8 cellular contexts compared by ENCODE assay signal in the genomic region with DNA sequence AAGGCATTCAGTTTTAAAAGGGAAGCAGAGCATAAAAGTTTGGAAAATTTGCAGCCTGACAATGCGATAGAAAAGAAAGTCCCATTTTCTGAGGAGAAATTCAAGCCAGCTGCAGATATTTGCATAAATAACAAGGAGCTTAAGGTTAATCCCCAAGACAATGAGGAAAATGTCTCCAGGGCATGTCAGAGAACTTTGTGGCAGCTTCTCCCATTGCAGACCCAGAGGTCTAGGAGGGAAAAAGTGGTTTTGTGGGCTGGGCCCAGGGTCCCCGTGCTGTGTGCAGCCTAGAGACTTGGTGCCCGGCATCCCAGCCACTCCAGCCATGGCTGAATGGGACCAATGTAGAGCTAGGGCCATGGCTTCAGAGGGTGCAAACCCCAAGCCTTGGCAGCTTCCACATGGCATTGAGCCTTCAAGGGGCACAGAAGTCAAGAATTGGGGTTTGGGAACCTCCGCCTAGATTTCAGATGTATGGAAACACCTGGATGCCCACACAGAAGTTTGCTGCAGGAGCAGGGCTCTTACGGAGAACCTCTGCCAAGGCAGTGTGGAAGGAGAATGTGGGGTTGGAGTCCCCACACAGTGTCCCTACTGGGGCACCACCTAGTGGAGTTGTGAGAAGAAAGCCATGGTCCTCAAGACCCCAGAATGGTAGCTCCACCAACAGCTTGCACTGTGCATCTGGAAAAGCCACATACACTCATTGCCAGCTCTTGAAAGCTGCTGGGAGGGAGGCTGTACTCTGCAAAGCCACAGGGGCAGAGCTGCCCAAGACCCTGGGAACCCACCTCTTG.
A peak's percentile ranks its signal among the peaks of the same experiment; 100 is the strongest.
DNase-seq lines count a peak whose midpoint lies in the region; ATAC-seq and TF ChIP-seq lines count a peak whose summit lies in the region.
"Not testable (repeated sequence)": the region's sequence is repeated elsewhere in the genome, so short reads cannot be mapped to it uniquely, and the experiment has no call there.

No MANE protein-coding gene starts in this region.

- 0 out of 2 replicates have a peak overlapping the region, but pooled peaks have one; percentile 13 for H3K4me2 ChIP-seq in BLaER1
- not testable (repeated sequence) for H3K4me2 ChIP-seq in OCI-LY1 (ENCODE audit: low read length)

- not testable (repeated sequence) for H3K9me2 ChIP-seq in OCI-LY1 (ENCODE audit: low read depth, low read length)

- H4K20me1 ChIP-seq in BLaER1; OCI-LY1 (ENCODE audit: insufficient read depth, low read length): not testable (repeated sequence)

- not testable (repeated sequence) for H3K9me3 Mint-ChIP-seq in activated B cell treated with CpG ODN at 0.5 μM for 24 hours

- not testable (repeated sequence) for H3K27me3 Mint-ChIP-seq in activated B cell treated with CpG ODN at 0.5 μM for 24 hours

- intact Hi-C loops in activated B cell treated with CpG ODN at 0.5 μM for 24 hours (cut with micrococcal nuclease); sigmoid colon (cut with DNase I): not testable (repeated sequence)

- H3K36me3 Mint-ChIP-seq in activated B cell treated with CpG ODN at 0.5 μM for 24 hours (ENCODE audit: low read depth) = not testable (repeated sequence)

- H3K4me3 Mint-ChIP-seq in activated B cell treated with CpG ODN at 0.5 μM for 24 hours = not testable (repeated sequence)

- not testable (repeated sequence) for H3K27ac ChIP-seq in BLaER1; OCI-LY1 (ENCODE audit: low read depth, low read length, poor library complexity, severe bottlenecking); sigmoid colon

- H3K4me1 ChIP-seq in BLaER1 (peaks cover 53% of the 10 kb centered on the region), sigmoid colon (peaks cover 0 to 23% (median 18%) of the 10 kb centered on the region in 4 donors)
- H3K4me1 ChIP-seq in OCI-LY1 (ENCODE audit: insufficient read depth, low read length, severe bottlenecking) = not testable (repeated sequence)

- H3K9me3 ChIP-seq in BLaER1 = peaks cover 29% of the 10 kb centered on the region
- H3K9me3 ChIP-seq in OCI-LY1 (ENCODE audit: low read length); sigmoid colon: not testable (repeated sequence)

- H3K4me1 Mint-ChIP-seq in activated B cell treated with CpG ODN at 0.5 μM for 24 hours = not testable (repeated sequence)

- not testable (repeated sequence) for TF ChIP-seq EP300 in sigmoid colon (IDR thresholded peaks at IDR 0.05)

- 93 to 95% methylated on average over 5 of the region's 5 CpGs for WGBS in sigmoid colon, 2 donors

- DNase-seq in KBM-7 (peak; percentile 52), sigmoid colon (peak; percentile 34)
- DNase-seq in activated B cell treated with CpG ODN at 0.5 μM for 24 hours; cardiac fibroblast (ENCODE audit: low read depth in 2 of 2); fibroblast of pulmonary artery (ENCODE audit: low read depth): not testable (repeated sequence)

- not testable (repeated sequence) for H3K36me3 ChIP-seq in BLaER1; OCI-LY1 (ENCODE audit: insufficient read depth, low read length); sigmoid colon

- not testable (repeated sequence) for H3K27me3 ChIP-seq in BLaER1; OCI-LY1 (ENCODE audit: insufficient read depth, low read length); sigmoid colon

- in situ Hi-C loops in KBM-7 (cut with MboI; ENCODE audit: low pct_unique_long_range_greater_than_20kb, low sequenced_read_pairs) = not testable (repeated sequence)

- not testable (repeated sequence) for H3K79me2 ChIP-seq in OCI-LY1 (ENCODE audit: insufficient read depth, low read length)

- H3K27ac Mint-ChIP-seq in activated B cell treated with CpG ODN at 0.5 μM for 24 hours = peak overlapping the region; percentile 35

- POLR2A ChIA-PET in activated B cell treated with CpG ODN at 0.5 μM for 24 hours (lab: Charles Lee) = not testable (repeated sequence)

- CTCF ChIA-PET in activated B cell treated with CpG ODN at 0.5 μM for 24 hours (lab: Charles Lee) = not testable (repeated sequence)

- H2AFZ ChIP-seq in OCI-LY1 (ENCODE audit: low read length) = not testable (repeated sequence)

- TF ChIP-seq POLR2A in sigmoid colon (IDR thresholded peaks at IDR 0.05) = not testable (repeated sequence)

- not testable (repeated sequence) for H3K9ac ChIP-seq in BLaER1; OCI-LY1 (ENCODE audit: low read length)

- H3K4me3 ChIP-seq in BLaER1; OCI-LY1 (ENCODE audit: low read depth, low read length, poor library complexity, severe bottlenecking); cardiac fibroblast (replicated peaks in 1 of 2; ENCODE audit: low read depth in 2 of 2, low read length in 2 of 2); fibroblast of pulmonary artery (replicated peaks; ENCODE audit: low read depth, low read length); sigmoid colon: not testable (repeated sequence)

- H3F3A ChIP-seq in OCI-LY1 (ENCODE audit: insufficient read depth, low read length) = not testable (repeated sequence)

- TF ChIP-seq CTCF in GM12873 (IDR thresholded peaks at IDR 0.05; ENCODE audit: insufficient read depth, low read depth, low read length, missing control alignments) (peak; percentile 38), OCI-LY1 (IDR thresholded peaks at IDR 0.05; ENCODE audit: low read length) (peak; percentile 36; the same call in 1 of the 2 replicates), cardiac fibroblast (IDR thresholded peaks at IDR 0.05; ENCODE audit: low read depth, low read length) (peak; percentile 7), fibroblast of pulmonary artery (IDR thresholded peaks at IDR 0.05; ENCODE audit: low read length, missing control alignments) (peak; percentile 6)
- not testable (repeated sequence) for TF ChIP-seq CTCF in activated B cell treated with CpG ODN at 0.5 μM for 24 hours (IDR thresholded peaks at IDR 0.05); sigmoid colon (IDR thresholded peaks at IDR 0.05)

- not testable (repeated sequence) for ATAC-seq in activated B cell treated with CpG ODN at 0.5 μM for 24 hours (ENCODE audit: low read depth)
